In genomic region chr2:151730242-151730975, GRCh38 we compare ENCODE assay signal across 11 cellular contexts. TPM values are rescaled to one million over a fixed set of nuclear protein-coding genes. Genes with fewer than 3 reads are reported as not detected.
A peak's percentile ranks its signal among the peaks of the same experiment; 100 is the strongest.
DNase-seq lines count a peak whose midpoint lies in the region; ATAC-seq and TF ChIP-seq lines count a peak whose summit lies in the region.
"Had no signal": no experiment of that assay in that cellular context is flagged by ENCODE, and none has a peak within 500 bp of the region (broad histone marks: within the 10 kb centered on the region; RNA-seq: fewer than 3 reads in every experiment).

No MANE protein-coding gene starts in this region.

- H3K4me3 ChIP-seq in choroid plexus epithelial cell (ENCODE audit: low read depth, low read length) (no peak overlapping the region), prostate gland (no peak overlapping the region), gastroesophageal sphincter (no peak overlapping the region)

- peaks cover 5% of the 10 kb centered on the region for H3K4me1 Mint-ChIP-seq in activated T-cell treated with anti-CD3 and anti-CD28 coated beads, Interleukin-2, amount 50 U/mL, for 4 hours (ENCODE audit: low read depth)
- H3K4me1 Mint-ChIP-seq: activated CD4-positive, alpha-beta memory T cell treated with anti-CD3 and anti-CD28 coated beads, Interleukin-2, amount 10 ng/mL, durations not matched to agents 7 days and 5 days had no signal

- intact Hi-C loops in left ventricle myocardium superior (cut with micrococcal nuclease) (no loop called here), Right ventricle myocardium inferior (cut with DNase I) (no loop called here), prostate gland (cut with DNase I) (no loop called here)

- H3K27ac ChIP-seq in prostate gland, result no peak overlapping the region
- H3K27ac ChIP-seq in gastroesophageal sphincter, result no peak overlapping the region

- H3K4me1 ChIP-seq in prostate gland (replicated peaks), result peaks cover 6% of the 10 kb centered on the region
- no peaks in the 10 kb centered on the region for H3K4me1 ChIP-seq in gastroesophageal sphincter

- DNase-seq in left ventricle myocardium superior (no peak), Right ventricle myocardium inferior (ENCODE audit: missing footprints) (no peak), choroid plexus epithelial cell (ENCODE audit: low read depth) (peak; percentile 13), middle frontal gyrus (ENCODE audit: extremely low spot score, low spot score) (no peak), prostate gland (ENCODE audit: low spot score) (no peak)
- no peak for DNase-seq in activated T-cell treated with anti-CD3 and anti-CD28 coated beads, Interleukin-2, amount 50 U/mL, for 4 hours
- DNase-seq: activated CD4-positive, alpha-beta memory T cell treated with anti-CD3 and anti-CD28 coated beads, Interleukin-2, amount 10 ng/mL, durations not matched to agents 7 days and 5 days; trophoblast cell had no signal

- no peaks in the 10 kb centered on the region for H3K9me3 Mint-ChIP-seq in activated T-cell treated with anti-CD3 and anti-CD28 coated beads, Interleukin-2, amount 50 U/mL, for 4 hours
- H3K9me3 Mint-ChIP-seq: activated CD4-positive, alpha-beta memory T cell treated with anti-CD3 and anti-CD28 coated beads, Interleukin-2, amount 10 ng/mL, durations not matched to agents 7 days and 5 days had no signal

- H3K36me3 ChIP-seq in prostate gland, result no peaks in the 10 kb centered on the region
- no peaks in the 10 kb centered on the region for H3K36me3 ChIP-seq in gastroesophageal sphincter

- no peak for TF ChIP-seq CTCF in choroid plexus epithelial cell (conservative IDR thresholded peaks at IDR 0.05; ENCODE audit: low read depth, low read length)
- no peak for TF ChIP-seq CTCF in prostate gland (IDR thresholded peaks at IDR 0.05)
- TF ChIP-seq CTCF in gastroesophageal sphincter (IDR thresholded peaks at IDR 0.05), result no peak

- H3K4me3 Mint-ChIP-seq in activated T-cell treated with anti-CD3 and anti-CD28 coated beads, Interleukin-2, amount 50 U/mL, for 4 hours, result no peak overlapping the region
- H3K4me3 Mint-ChIP-seq: activated CD4-positive, alpha-beta memory T cell treated with anti-CD3 and anti-CD28 coated beads, Interleukin-2, amount 10 ng/mL, durations not matched to agents 7 days and 5 days had no signal

- ATAC-seq in left ventricle myocardium superior, result peak; percentile 27
- ATAC-seq in Right ventricle myocardium inferior, result no peak
- peak; percentile 62 for ATAC-seq in HG03103 (IDR thresholded peaks at IDR 0.05; ENCODE audit: low read depth, unreplicated experiment)
- ATAC-seq in activated T-cell treated with anti-CD3 and anti-CD28 coated beads, Interleukin-2, amount 50 U/mL, for 4 hours, result no peak
- no peak for ATAC-seq in gastroesophageal sphincter
- ATAC-seq: HepG2 had no signal

- no peaks in the 10 kb centered on the region for H3K27me3 Mint-ChIP-seq in activated T-cell treated with anti-CD3 and anti-CD28 coated beads, Interleukin-2, amount 50 U/mL, for 4 hours (ENCODE audit: low read depth)

- no peak for TF ChIP-seq EP300 in gastroesophageal sphincter (IDR thresholded peaks at IDR 0.05)

- H3K36me3 Mint-ChIP-seq in activated T-cell treated with anti-CD3 and anti-CD28 coated beads, Interleukin-2, amount 50 U/mL, for 4 hours (ENCODE audit: insufficient read depth), result no peaks in the 10 kb centered on the region

- TF ChIP-seq POLR2A in prostate gland (IDR thresholded peaks at IDR 0.05) (no peak), gastroesophageal sphincter (IDR thresholded peaks at IDR 0.05) (no peak)

- H3K27me3 ChIP-seq in prostate gland (replicated peaks; ENCODE audit: insufficient read depth) (no peaks in the 10 kb centered on the region), gastroesophageal sphincter (no peaks in the 10 kb centered on the region)

- no peaks in the 10 kb centered on the region for H3K9me3 ChIP-seq in prostate gland
- no peaks in the 10 kb centered on the region for H3K9me3 ChIP-seq in gastroesophageal sphincter

- WGBS in prostate gland, result 63% methylated on average over 5 of the region's 5 CpGs
- whole genome bisulfite sequencing in gastroesophageal sphincter (ENCODE audit: low coverage in 1 of 2), 2 donors, result 62 to 65% methylated on average over 4 to 5 of the region's 5 CpGs

RNA-seq across cellular contexts. Expression of gene NEB, which starts 3.9 kb away (rescaled TPM):
- total RNA-seq in left ventricle myocardium superior, result 0.55 TPM
- total RNA-seq in Right ventricle myocardium inferior, result 0.87 TPM
- under 1 TPM; 0.25 to 0.50 (median 0.46) TPM for total RNA-seq in activated T-cell treated with anti-CD3 and anti-CD28 coated beads, Interleukin-2, amount 50 U/mL, for 4 hours
- 10 to 100 TPM in 1 of 2 donors, 1 to 10 TPM in 1; 7.3 to 57.9 TPM for total RNA-seq in prostate gland
- total RNA-seq in gastroesophageal sphincter, result under 1 TPM; 0.07 to 0.47 (median 0.21) TPM

Comparison
In these comparisons a context has a peak if more than half of its experiments do, and no peak if none do; other contexts are left out.
1. ATAC-seq: peak in left ventricle myocardium superior (single experiment) and HG03103 (single experiment); none in Right ventricle myocardium inferior (single experiment), activated T-cell treated with anti-CD3 and anti-CD28 coated beads, Interleukin-2, amount 50 U/mL, for 4 hours (0 of 2) and gastroesophageal sphincter (single experiment).